ENCODE assay signal across 29 cellular contexts in genomic region chr11:67320011-67320410, GRCh38.
"Had no signal": no experiment of that assay in that cellular context is flagged by ENCODE, and none has a peak within 500 bp of the region (broad histone marks: within the 10 kb centered on the region; RNA-seq: fewer than 3 reads in every experiment).

No MANE protein-coding gene starts in this region.

- H3K4me3 ChIP-seq: esophagus muscularis mucosa, gastrocnemius medialis, ovary, right lobe of liver, skin epidermis, uterus had no signal

- H3K36me3 ChIP-seq: gastrocnemius medialis, ovary, right lobe of liver, uterus had no signal

- H3K27me3 ChIP-seq: esophagus muscularis mucosa, gastrocnemius medialis, ovary, right lobe of liver, uterus had no signal

- H3K9me3 Mint-ChIP-seq: activated naive CD4-positive, alpha-beta T cell treated with anti-CD3 and anti-CD28 coated beads, Interleukin-2, amount 10 ng/mL, durations not matched to agents 7 days and 5 days; activated naive CD8-positive, alpha-beta T cell treated with anti-CD3 and anti-CD28 coated beads, Interleukin-2, amount 10 ng/mL, durations not matched to agents 7 days and 5 days; activated T-helper 1 cell treated with anti-CD3 and anti-CD28 coated beads, Interleukin-12 subunit alpha, Interleukin-12 subunit beta, Interleukin-2, Interleukin-4 antibody, amounts not matched to agents 30 ng/mL and 10 ng/mL and 1 ng/mL, durations not matched to agents 14 hours and 24 hours and 36 hours; dendritic cell treated with granulocyte-macrophage colony-stimulating factor and Interleukin-4, amounts not matched to agents 40 ng/mL and 50 ng/mL, for 4 days; mesothelial cell of epicardium; naive B cell; nephron progenitor cell; stimulated activated naive CD8-positive, alpha-beta T cell treated with anti-CD3 and anti-CD28 coated beads, Interleukin-15, Interleukin-2, amounts not matched to agents 100 ng/mL and 50 ng/mL, for 24 hours; type B pancreatic cell had no signal

- H3K9me3 ChIP-seq: esophagus muscularis mucosa, gastrocnemius medialis, ovary, right lobe of liver, uterus had no signal

- DNase-seq: activated CD4-positive, alpha-beta T cell treated with anti-CD3 and anti-CD28 coated beads for 36 hours; activated CD4-positive, alpha-beta T cell treated with anti-CD3 and anti-CD28 coated beads, Interleukin-2, amount 50 U/mL, for 4 hours; activated CD4-positive, CD25-positive, alpha-beta regulatory T cell; activated gamma-delta T cell; activated naive CD4-positive, alpha-beta T cell treated with anti-CD3 and anti-CD28 coated beads, Interleukin-2, amount 10 ng/mL, durations not matched to agents 7 days and 5 days; activated naive CD8-positive, alpha-beta T cell treated with anti-CD3 and anti-CD28 coated beads, Interleukin-2, amount 10 ng/mL, durations not matched to agents 7 days and 5 days; activated T-cell treated with anti-CD3 and anti-CD28 coated beads for 4 hours; amniotic stem cell; caudate nucleus; effector CD4-positive, alpha-beta T cell; gastrocnemius medialis; hypothalamus; immature natural killer cell; naive B cell; nephron progenitor cell; ovary; right lobe of liver; stimulated activated CD4-positive, alpha-beta T cell treated with anti-CD3 and anti-CD28 coated beads, Interleukin-12 subunit alpha, Interleukin-12 subunit beta, amount 100 ng/mL, for 4 hours; stimulated activated CD4-positive, alpha-beta T cell treated with anti-CD3 and anti-CD28 coated beads, Interleukin-4, amount 100 ng/mL, for 1 hour; T-helper 2 cell; uterus had no signal

- H3K27me3 Mint-ChIP-seq: naive B cell, progenitor cell of endocrine pancreas had no signal

- H3K36me3 Mint-ChIP-seq: immature natural killer cell, type B pancreatic cell had no signal

- H3K27ac Mint-ChIP-seq: activated CD4-positive, alpha-beta T cell treated with anti-CD3 and anti-CD28 coated beads for 36 hours; activated naive CD4-positive, alpha-beta T cell treated with anti-CD3 and anti-CD28 coated beads, Interleukin-2, amount 10 ng/mL, durations not matched to agents 7 days and 5 days; activated naive CD8-positive, alpha-beta T cell treated with anti-CD3 and anti-CD28 coated beads, Interleukin-2, amount 10 ng/mL, durations not matched to agents 7 days and 5 days; activated T-helper 1 cell treated with anti-CD3 and anti-CD28 coated beads, Interleukin-12 subunit alpha, Interleukin-12 subunit beta, Interleukin-2, Interleukin-4 antibody, amounts not matched to agents 30 ng/mL and 10 ng/mL and 1 ng/mL, durations not matched to agents 14 hours and 24 hours and 36 hours; dendritic cell treated with granulocyte-macrophage colony-stimulating factor and Interleukin-4, amounts not matched to agents 40 ng/mL and 50 ng/mL, for 4 days; immature natural killer cell; mesothelial cell of epicardium; naive B cell; nephron progenitor cell; progenitor cell of endocrine pancreas; stimulated activated naive CD8-positive, alpha-beta T cell treated with anti-CD3 and anti-CD28 coated beads, Interleukin-15, Interleukin-2, amounts not matched to agents 100 ng/mL and 50 ng/mL, for 24 hours; type B pancreatic cell had no signal

- H3K27ac ChIP-seq: esophagus muscularis mucosa, gastrocnemius medialis, ovary, right lobe of liver, skin epidermis, uterus had no signal

- ATAC-seq: activated CD4-positive, alpha-beta T cell treated with anti-CD3 and anti-CD28 coated beads for 36 hours; gastrocnemius medialis; right lobe of liver had no signal

- H3K4me3 Mint-ChIP-seq: activated CD4-positive, alpha-beta T cell treated with anti-CD3 and anti-CD28 coated beads for 36 hours; activated naive CD4-positive, alpha-beta T cell treated with anti-CD3 and anti-CD28 coated beads, Interleukin-2, amount 10 ng/mL, durations not matched to agents 7 days and 5 days; activated naive CD8-positive, alpha-beta T cell treated with anti-CD3 and anti-CD28 coated beads, Interleukin-2, amount 10 ng/mL, durations not matched to agents 7 days and 5 days; activated T-helper 1 cell treated with anti-CD3 and anti-CD28 coated beads, Interleukin-12 subunit alpha, Interleukin-12 subunit beta, Interleukin-2, Interleukin-4 antibody, amounts not matched to agents 30 ng/mL and 10 ng/mL and 1 ng/mL, durations not matched to agents 14 hours and 24 hours and 36 hours; dendritic cell treated with granulocyte-macrophage colony-stimulating factor and Interleukin-4, amounts not matched to agents 40 ng/mL and 50 ng/mL, for 4 days; immature natural killer cell; mesothelial cell of epicardium; nephron progenitor cell; stimulated activated naive CD8-positive, alpha-beta T cell treated with anti-CD3 and anti-CD28 coated beads, Interleukin-15, Interleukin-2, amounts not matched to agents 100 ng/mL and 50 ng/mL, for 24 hours; type B pancreatic cell had no signal
